21 cellular contexts compared by ENCODE assay signal in the genomic region with DNA sequence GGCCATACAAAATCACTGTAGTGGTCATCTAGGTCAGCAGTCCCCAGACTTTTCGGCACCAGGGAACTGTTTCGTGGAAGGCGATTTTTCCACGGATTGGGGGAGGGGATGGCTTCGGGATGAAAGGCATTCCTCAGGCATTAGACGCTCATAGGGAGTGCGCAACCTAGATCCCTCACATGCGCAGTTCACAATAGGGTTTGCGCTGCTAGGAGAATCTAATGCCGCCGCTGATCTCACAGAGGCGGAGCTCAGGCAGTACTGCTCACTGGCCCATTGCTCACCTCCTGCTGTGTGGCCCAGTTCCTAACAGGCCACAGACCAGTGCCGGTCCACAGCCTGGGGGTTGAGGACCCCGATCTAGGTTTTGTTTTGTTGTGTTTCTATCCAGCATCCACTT.
DNase-seq lines count a peak whose midpoint lies in the region; TF ChIP-seq lines count a peak whose summit lies in the region.
"Had no signal": no experiment of that assay in that cellular context is flagged by ENCODE, and none has a peak within 500 bp of the region (broad histone marks: within the 10 kb centered on the region; RNA-seq: fewer than 3 reads in every experiment).

No MANE protein-coding gene starts in this region.

- no peak overlapping the region for H3K9ac ChIP-seq in iPS-15b (ENCODE audit: low read depth, low read length)
- H3K9ac ChIP-seq in trophoblast cell (ENCODE audit: low read length), result no peak overlapping the region
- H3K9ac ChIP-seq in GM23248, result no peak overlapping the region
- H3K9ac ChIP-seq: KMS-11 had no signal

- no peaks in the 10 kb centered on the region for H4K20me1 ChIP-seq in GM23248 (ENCODE audit: insufficient read depth)

- TF ChIP-seq CTCF in WERI-Rb-1 (IDR thresholded peaks at IDR 0.05; ENCODE audit: low read depth, low read length), result no peak

- H3F3A ChIP-seq in GM23248 (ENCODE audit: insufficient read depth), result 0 out of 2 replicates have a peak, but pooled peaks cover 3% of the 10 kb centered on the region

- H3K4me1 ChIP-seq in iPS-15b (ENCODE audit: control insufficient read depth, insufficient read depth, low read length) (no peaks in the 10 kb centered on the region), trophoblast cell (ENCODE audit: control insufficient read depth in 1 of 2, insufficient read depth in 2 of 2, low read length in 2 of 2) (peaks cover 3% of the 10 kb centered on the region in 2 experiments), HAP-1 (no peaks in the 10 kb centered on the region; the same call in 1 of the 2 replicates), GM23248 (ENCODE audit: insufficient read depth) (peaks cover 3% of the 10 kb centered on the region; the same call in 1 of the 2 replicates)
- H3K4me1 ChIP-seq: SJCRH30 had no signal

- H2BK120ac ChIP-seq in trophoblast cell (ENCODE audit: insufficient read depth, low read length, poor library complexity), result no peak overlapping the region

- in situ Hi-C loops in HAP-1 (cut with MboI; ENCODE audit: low sequenced_read_pairs), result loop anchor here (25.0 kb wide), 1 partner anchor 211 kb away; no protein-coding TSS in a partner anchor
- in situ Hi-C loops in GM23248 (cut with MboI), result loop anchor here (10.0 kb wide), 1 partner anchor 523 kb away; no protein-coding TSS in a partner anchor

- no peak overlapping the region for H3K4me2 ChIP-seq in trophoblast cell (ENCODE audit: low read length)
- no peak overlapping the region for H3K4me2 ChIP-seq in GM23248 (ENCODE audit: unreplicated experiment)
- H3K4me2 ChIP-seq: KMS-11, PC-9 had no signal

- H3K14ac ChIP-seq in trophoblast cell (ENCODE audit: low read length), result no peak overlapping the region

- H2AFZ ChIP-seq in trophoblast cell (ENCODE audit: insufficient read depth, low read length, poor library complexity), result no peak overlapping the region
- no peak overlapping the region for H2AFZ ChIP-seq in GM23248
- H2AFZ ChIP-seq: PC-9 had no signal

- H3K27me3 ChIP-seq in WERI-Rb-1 (ENCODE audit: insufficient read depth, low read depth, severe bottlenecking), result no peaks in the 10 kb centered on the region
- no peaks in the 10 kb centered on the region for H3K27me3 ChIP-seq in iPS-15b (ENCODE audit: control insufficient read depth, insufficient read depth, low read length)
- no peaks in the 10 kb centered on the region for H3K27me3 ChIP-seq in trophoblast cell (ENCODE audit: insufficient read depth, low read length)
- peaks cover 4% of the 10 kb centered on the region; the same call in 1 of the 2 replicates for H3K27me3 ChIP-seq in HAP-1 (ENCODE audit: low read depth)
- H3K27me3 ChIP-seq in GM23248 (replicated peaks; ENCODE audit: insufficient read depth), result no peaks in the 10 kb centered on the region
- H3K27me3 ChIP-seq: BE2C, SJCRH30 had no signal

- no peaks in the 10 kb centered on the region for H3K79me2 ChIP-seq in trophoblast cell (ENCODE audit: control insufficient read depth, insufficient read depth, low read length, poor library complexity)
- H3K79me2 ChIP-seq in GM23248 (ENCODE audit: insufficient read depth), result no peaks in the 10 kb centered on the region

- H4K12ac ChIP-seq in trophoblast cell (ENCODE audit: low read depth, low read length), result no peak overlapping the region

- peak; percentile 71 for DNase-seq in ELF-1 (ENCODE audit: low read depth, low spot score)
- peak; percentile 6 for DNase-seq in WERI-Rb-1
- peak; percentile 39 to 49 for DNase-seq in trophoblast cell
- no peak for DNase-seq in HAP-1 (ENCODE audit: low spot score in 2 of 2)
- no peak for DNase-seq in GM23248
- no peak for DNase-seq in GOT3 (lab: John Stamatoyannopoulos, UW)
- DNase-seq: CD8-positive, alpha-beta memory T cell; DMS 273 treated with DMSO at 0.1 percent for 48 hours; DMS79; EL; IMR-90; MM.1S; NCI-H2029; NCI-H446 treated with DMSO at 0.1 percent for 48 hours; NK-92 treated with Interleukin-12 subunit alpha and Interleukin-12 subunit beta, amount 100 ng/mL, for 24 hours; PC-9 had no signal

- H4K8ac ChIP-seq in trophoblast cell (ENCODE audit: low read depth, low read length), result no peak overlapping the region

- no CpG with 5 or more reads among the region's 14 CpGs for WGBS in trophoblast cell (ENCODE audit: extremely low coverage, insufficient coverage, insufficient read length)
- 94 to 96% methylated on average over 14 of the region's 14 CpGs for WGBS in GM23248 (ENCODE audit: low coverage in 1 of 2, low lambda C conversion rate in 2 of 2, missing lambda C conversion rate in 2 of 2), 2 experiments

- no peak overlapping the region for H2BK5ac ChIP-seq in trophoblast cell (ENCODE audit: low read depth, low read length, poor library complexity)

- H3K36me3 ChIP-seq in WERI-Rb-1 (no peaks in the 10 kb centered on the region), iPS-15b (ENCODE audit: control insufficient read depth, insufficient read depth, low read length) (no peaks in the 10 kb centered on the region), trophoblast cell (ENCODE audit: control insufficient read depth in 1 of 2, insufficient read depth in 2 of 2, low read length in 2 of 2) (peaks cover 0 to 2% of the 10 kb centered on the region in 2 experiments), HAP-1 (replicated peaks) (no peaks in the 10 kb centered on the region), GM23248 (ENCODE audit: low read depth) (no peaks in the 10 kb centered on the region)
- H3K36me3 ChIP-seq: BE2C, SJCRH30 had no signal

- H3K9me3 ChIP-seq in WERI-Rb-1 (ENCODE audit: severe bottlenecking) (no peaks in the 10 kb centered on the region), iPS-15b (ENCODE audit: control insufficient read depth, insufficient read depth, low read length) (no peaks in the 10 kb centered on the region), trophoblast cell (ENCODE audit: insufficient read depth, low read depth, low read length) (no peaks in the 10 kb centered on the region), HAP-1 (no peaks in the 10 kb centered on the region), GM23248 (ENCODE audit: low read depth) (no peaks in the 10 kb centered on the region)
- H3K9me3 ChIP-seq: BE2C, SJCRH30 had no signal

- H3K4me3 ChIP-seq in WERI-Rb-1 (ENCODE audit: low read depth, low read length) (no peak overlapping the region), iPS-15b (ENCODE audit: low read depth, low read length) (peak overlapping the region; percentile 1), trophoblast cell (ENCODE audit: low read depth, low read length) (no peak overlapping the region), HAP-1 (no peak overlapping the region), GM23248 (no peak overlapping the region)
- H3K4me3 ChIP-seq: PC-9, SJCRH30 had no signal

- H3K27ac ChIP-seq in WERI-Rb-1 (no peak overlapping the region), trophoblast cell (ENCODE audit: low read depth, low read length) (no peak overlapping the region), GM23248 (no peak overlapping the region)
- H3K27ac ChIP-seq: 22Rv1, KMS-11, PC-9, SJCRH30 had no signal

- no peak overlapping the region for H2BK12ac ChIP-seq in trophoblast cell (ENCODE audit: low read length)

- no peak overlapping the region for H3K18ac ChIP-seq in trophoblast cell (ENCODE audit: low read length)

- no peak overlapping the region for H3K23ac ChIP-seq in trophoblast cell (ENCODE audit: low read length)

- H3K79me1 ChIP-seq in trophoblast cell (ENCODE audit: low read length), result no peaks in the 10 kb centered on the region

- H4K91ac ChIP-seq in trophoblast cell (ENCODE audit: low read depth, low read length), result no peak overlapping the region

- H3K4ac ChIP-seq in trophoblast cell (ENCODE audit: low read depth, low read length), result no peak overlapping the region

- H3K9me2 ChIP-seq in GM23248 (ENCODE audit: insufficient read depth), result no peaks in the 10 kb centered on the region

- H2AK5ac ChIP-seq in trophoblast cell (ENCODE audit: low read length), result no peak overlapping the region

Comparison
In these comparisons a context has a peak if more than half of its experiments do, and no peak if none do; other contexts are left out.
1. DNase-seq: peak in ELF-1 (single experiment), WERI-Rb-1 (single experiment) and trophoblast cell (2 of 2); none in HAP-1 (0 of 2), GM23248 (single experiment) and GOT3 (single experiment).